In genomic region chr1:161638251-161638993, GRCh38 we compare ENCODE assay signal across 4 cellular contexts. TPM values are rescaled to one million over a fixed set of nuclear protein-coding genes. Genes with fewer than 3 reads are reported as not detected.
"Had no signal": no experiment of that assay in that cellular context is flagged by ENCODE, and none has a peak within 500 bp of the region (broad histone marks: within the 10 kb centered on the region; RNA-seq: fewer than 3 reads in every experiment).

No MANE protein-coding gene starts in this region.

RNA-seq across cellular contexts. Expression of gene FCGR3B, which starts 7.4 kb away (rescaled TPM):
- total RNA-seq: LHCN-M2, MCF 10A, NCI-H460 had no signal

RNA-seq across cellular contexts. Expression of gene FCGR2B, which starts 24.5 kb away (rescaled TPM):
- total RNA-seq: LHCN-M2, M059J, MCF 10A, NCI-H460 had no signal
